3 cellular contexts compared by ENCODE assay signal in the genomic region with DNA sequence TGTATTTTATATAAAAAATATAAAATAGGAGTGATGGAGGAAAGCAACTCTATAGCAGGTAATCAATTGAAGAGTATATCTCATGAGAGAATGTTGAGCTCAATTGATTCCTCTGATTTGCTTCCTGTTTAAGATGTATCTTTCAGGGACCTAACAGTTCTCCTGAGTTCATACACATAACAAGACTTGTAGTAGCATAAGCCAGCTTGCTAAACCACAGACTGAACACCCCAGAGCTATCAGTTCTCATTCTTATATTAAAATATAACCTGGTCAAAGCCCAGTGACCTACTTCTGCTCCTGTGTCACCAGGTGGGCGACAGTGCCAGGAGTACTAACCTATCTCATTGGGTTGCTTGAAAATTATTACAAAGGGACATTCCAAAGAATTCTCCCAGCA. TPM values are rescaled to one million over a fixed set of nuclear protein-coding genes. Genes with fewer than 3 reads are reported as not detected.
"Had no signal": no experiment of that assay in that cellular context is flagged by ENCODE, and none has a peak within 500 bp of the region (broad histone marks: within the 10 kb centered on the region; RNA-seq: fewer than 3 reads in every experiment).

No MANE protein-coding gene starts in this region.

- H3K4me3 ChIP-seq: GM12878 had no signal

- ATAC-seq: GM12878 had no signal

- DNase-seq: GDM1, GF-D8 had no signal

RNA-seq across cellular contexts. Expression of gene CDH20, which starts 41.0 kb away (rescaled TPM):
- total RNA-seq: GM12878 had no signal
